ENCODE assay signal across 2 cellular contexts in the genomic region with DNA sequence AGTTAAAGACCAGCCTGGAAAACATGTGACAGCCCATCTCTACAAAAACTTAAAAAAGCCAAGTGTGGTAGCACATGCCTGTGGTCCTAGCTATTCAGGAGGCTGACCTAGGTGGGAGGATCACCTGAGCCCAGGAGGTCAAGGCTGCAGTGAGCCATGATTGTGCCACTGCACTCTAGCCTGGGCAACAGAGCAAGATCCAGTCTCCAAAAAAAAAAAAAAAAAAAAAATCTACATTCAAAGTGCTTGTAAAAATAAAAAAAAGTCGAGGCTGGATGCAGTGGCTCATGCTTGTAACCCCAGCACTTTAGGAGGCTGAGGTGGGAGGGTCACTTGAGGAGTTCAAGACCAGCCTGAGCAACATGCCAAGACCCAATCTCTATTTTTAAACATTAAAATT.
TF ChIP-seq lines count a peak whose summit lies in the region.

No MANE protein-coding gene starts in this region.

TF ChIP-seq in WTC11, 78 proteins besides CTCF, POLR2A, EP300 and RAD21:
- peak; percentile 86 for TF ChIP-seq ZNF121 (CRISPR knock-in tag; IDR thresholded peaks at IDR 0.05)
- TF ChIP-seq, protein P1, sequence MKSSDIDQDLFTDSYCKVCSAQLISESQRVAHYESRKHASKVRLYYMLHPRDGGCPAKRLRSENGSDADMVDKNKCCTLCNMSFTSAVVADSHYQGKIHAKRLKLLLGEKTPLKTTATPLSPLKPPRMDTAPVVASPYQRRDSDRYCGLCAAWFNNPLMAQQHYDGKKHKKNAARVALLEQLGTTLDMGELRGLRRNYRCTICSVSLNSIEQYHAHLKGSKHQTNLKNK (CRISPR knock-in tag; IDR thresholded peaks at IDR 0.05), result no peak

TF ChIP-seq in GM23338, 12 proteins besides CTCF, POLR2A, EP300 and RAD21:
- no peak for TF ChIP-seq EZH2phosphoT487 (IDR thresholded peaks at IDR 0.05; ENCODE audit: unreplicated experiment)
- TF ChIP-seq, protein P2, sequence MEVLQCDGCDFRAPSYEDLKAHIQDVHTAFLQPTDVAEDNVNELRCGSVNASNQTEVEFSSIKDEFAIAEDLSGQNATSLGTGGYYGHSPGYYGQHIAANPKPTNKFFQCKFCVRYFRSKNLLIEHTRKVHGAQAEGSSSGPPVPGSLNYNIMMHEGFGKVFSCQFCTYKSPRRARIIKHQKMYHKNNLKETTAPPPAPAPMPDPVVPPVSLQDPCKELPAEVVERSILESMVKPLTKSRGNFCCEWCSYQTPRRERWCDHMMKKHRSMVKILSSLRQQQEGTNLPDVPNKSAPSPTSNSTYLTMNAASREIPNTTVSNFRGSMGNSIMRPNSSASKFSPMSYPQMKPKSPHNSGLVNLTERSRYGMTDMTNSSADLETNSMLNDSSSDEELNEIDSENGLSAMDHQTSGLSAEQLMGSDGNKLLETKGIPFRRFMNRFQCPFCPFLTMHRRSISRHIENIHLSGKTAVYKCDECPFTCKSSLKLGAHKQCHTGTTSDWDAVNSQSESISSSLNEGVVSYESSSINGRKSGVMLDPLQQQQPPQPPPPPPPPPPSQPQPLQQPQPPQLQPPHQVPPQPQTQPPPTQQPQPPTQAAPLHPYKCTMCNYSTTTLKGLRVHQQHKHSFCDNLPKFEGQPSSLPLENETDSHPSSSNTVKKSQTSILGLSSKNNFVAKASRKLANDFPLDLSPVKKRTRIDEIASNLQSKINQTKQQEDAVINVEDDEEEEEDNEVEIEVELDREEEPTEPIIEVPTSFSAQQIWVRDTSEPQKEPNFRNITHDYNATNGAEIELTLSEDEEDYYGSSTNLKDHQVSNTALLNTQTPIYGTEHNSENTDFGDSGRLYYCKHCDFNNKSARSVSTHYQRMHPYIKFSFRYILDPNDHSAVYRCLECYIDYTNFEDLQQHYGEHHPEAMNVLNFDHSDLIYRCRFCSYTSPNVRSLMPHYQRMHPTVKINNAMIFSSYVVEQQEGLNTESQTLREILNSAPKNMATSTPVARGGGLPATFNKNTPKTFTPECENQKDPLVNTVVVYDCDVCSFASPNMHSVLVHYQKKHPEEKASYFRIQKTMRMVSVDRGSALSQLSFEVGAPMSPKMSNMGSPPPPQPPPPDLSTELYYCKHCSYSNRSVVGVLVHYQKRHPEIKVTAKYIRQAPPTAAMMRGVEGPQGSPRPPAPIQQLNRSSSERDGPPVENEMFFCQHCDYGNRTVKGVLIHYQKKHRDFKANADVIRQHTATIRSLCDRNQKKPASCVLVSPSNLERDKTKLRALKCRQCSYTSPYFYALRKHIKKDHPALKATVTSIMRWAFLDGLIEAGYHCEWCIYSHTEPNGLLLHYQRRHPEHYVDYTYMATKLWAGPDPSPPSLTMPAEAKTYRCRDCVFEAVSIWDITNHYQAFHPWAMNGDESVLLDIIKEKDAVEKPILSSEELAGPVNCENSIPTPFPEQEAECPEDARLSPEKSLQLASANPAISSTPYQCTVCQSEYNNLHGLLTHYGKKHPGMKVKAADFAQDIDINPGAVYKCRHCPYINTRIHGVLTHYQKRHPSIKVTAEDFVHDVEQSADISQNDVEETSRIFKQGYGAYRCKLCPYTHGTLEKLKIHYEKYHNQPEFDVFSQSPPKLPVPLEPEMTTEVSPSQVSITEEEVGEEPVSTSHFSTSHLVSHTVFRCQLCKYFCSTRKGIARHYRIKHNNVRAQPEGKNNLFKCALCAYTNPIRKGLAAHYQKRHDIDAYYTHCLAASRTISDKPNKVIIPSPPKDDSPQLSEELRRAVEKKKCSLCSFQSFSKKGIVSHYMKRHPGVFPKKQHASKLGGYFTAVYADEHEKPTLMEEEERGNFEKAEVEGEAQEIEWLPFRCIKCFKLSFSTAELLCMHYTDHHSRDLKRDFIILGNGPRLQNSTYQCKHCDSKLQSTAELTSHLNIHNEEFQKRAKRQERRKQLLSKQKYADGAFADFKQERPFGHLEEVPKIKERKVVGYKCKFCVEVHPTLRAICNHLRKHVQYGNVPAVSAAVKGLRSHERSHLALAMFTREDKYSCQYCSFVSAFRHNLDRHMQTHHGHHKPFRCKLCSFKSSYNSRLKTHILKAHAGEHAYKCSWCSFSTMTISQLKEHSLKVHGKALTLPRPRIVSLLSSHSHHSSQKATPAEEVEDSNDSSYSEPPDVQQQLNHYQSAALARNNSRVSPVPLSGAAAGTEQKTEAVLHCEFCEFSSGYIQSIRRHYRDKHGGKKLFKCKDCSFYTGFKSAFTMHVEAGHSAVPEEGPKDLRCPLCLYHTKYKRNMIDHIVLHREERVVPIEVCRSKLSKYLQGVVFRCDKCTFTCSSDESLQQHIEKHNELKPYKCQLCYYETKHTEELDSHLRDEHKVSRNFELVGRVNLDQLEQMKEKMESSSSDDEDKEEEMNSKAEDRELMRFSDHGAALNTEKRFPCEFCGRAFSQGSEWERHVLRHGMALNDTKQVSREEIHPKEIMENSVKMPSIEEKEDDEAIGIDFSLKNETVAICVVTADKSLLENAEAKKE (CRISPR knock-in tag; IDR thresholded peaks at IDR 0.05), result no peak
- TF ChIP-seq STAT1 (IDR thresholded peaks at IDR 0.05; ENCODE audit: unreplicated experiment), result no peak
- TF ChIP-seq CREB1 (CRISPR knock-in tag; IDR thresholded peaks at IDR 0.05; ENCODE audit: low read depth), result no peak
- TF ChIP-seq, protein P3, sequence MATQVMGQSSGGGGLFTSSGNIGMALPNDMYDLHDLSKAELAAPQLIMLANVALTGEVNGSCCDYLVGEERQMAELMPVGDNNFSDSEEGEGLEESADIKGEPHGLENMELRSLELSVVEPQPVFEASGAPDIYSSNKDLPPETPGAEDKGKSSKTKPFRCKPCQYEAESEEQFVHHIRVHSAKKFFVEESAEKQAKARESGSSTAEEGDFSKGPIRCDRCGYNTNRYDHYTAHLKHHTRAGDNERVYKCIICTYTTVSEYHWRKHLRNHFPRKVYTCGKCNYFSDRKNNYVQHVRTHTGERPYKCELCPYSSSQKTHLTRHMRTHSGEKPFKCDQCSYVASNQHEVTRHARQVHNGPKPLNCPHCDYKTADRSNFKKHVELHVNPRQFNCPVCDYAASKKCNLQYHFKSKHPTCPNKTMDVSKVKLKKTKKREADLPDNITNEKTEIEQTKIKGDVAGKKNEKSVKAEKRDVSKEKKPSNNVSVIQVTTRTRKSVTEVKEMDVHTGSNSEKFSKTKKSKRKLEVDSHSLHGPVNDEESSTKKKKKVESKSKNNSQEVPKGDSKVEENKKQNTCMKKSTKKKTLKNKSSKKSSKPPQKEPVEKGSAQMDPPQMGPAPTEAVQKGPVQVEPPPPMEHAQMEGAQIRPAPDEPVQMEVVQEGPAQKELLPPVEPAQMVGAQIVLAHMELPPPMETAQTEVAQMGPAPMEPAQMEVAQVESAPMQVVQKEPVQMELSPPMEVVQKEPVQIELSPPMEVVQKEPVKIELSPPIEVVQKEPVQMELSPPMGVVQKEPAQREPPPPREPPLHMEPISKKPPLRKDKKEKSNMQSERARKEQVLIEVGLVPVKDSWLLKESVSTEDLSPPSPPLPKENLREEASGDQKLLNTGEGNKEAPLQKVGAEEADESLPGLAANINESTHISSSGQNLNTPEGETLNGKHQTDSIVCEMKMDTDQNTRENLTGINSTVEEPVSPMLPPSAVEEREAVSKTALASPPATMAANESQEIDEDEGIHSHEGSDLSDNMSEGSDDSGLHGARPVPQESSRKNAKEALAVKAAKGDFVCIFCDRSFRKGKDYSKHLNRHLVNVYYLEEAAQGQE (IDR thresholded peaks at IDR 0.05; ENCODE audit: unreplicated experiment), result no peak
- TF ChIP-seq POLR2AphosphoS5 (IDR thresholded peaks at IDR 0.05; ENCODE audit: low read depth), result no peak
- TF ChIP-seq ZNF331 (CRISPR knock-in tag; IDR thresholded peaks at IDR 0.05; ENCODE audit: low read depth), result no peak
- no peak for TF ChIP-seq EZH2 (IDR thresholded peaks at IDR 0.05; ENCODE audit: low read depth, unreplicated experiment)
- no peak for TF ChIP-seq JUNB (IDR thresholded peaks at IDR 0.05; ENCODE audit: unreplicated experiment)
- TF ChIP-seq, protein P4, sequence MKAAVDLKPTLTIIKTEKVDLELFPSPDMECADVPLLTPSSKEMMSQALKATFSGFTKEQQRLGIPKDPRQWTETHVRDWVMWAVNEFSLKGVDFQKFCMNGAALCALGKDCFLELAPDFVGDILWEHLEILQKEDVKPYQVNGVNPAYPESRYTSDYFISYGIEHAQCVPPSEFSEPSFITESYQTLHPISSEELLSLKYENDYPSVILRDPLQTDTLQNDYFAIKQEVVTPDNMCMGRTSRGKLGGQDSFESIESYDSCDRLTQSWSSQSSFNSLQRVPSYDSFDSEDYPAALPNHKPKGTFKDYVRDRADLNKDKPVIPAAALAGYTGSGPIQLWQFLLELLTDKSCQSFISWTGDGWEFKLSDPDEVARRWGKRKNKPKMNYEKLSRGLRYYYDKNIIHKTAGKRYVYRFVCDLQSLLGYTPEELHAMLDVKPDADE (IDR thresholded peaks at IDR 0.05), result no peak
TF ChIP-seq in GM23338: peak in this region for 0.
